Comparison of ENCODE assay signal across 17 cellular contexts in the genomic region with DNA sequence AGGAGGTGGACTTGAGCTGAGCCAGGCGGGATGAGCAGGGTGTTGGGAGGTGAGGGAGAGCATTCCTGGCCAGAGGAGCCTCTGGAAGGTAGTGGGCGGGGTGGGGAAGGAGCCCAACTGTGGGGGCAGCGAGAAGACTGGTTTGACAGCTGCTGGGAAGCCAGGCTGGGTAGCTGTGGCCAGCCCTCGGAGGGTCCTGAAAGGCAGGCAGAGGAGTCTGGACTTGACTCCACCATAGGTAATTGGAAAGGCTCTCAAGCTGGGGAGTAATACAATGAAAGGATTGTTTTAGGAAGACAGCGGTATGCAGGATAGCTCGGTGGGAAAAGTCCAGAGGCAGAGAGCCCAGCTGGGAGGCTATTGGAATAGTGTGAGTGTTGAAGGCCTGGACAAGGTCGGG. TPM values are rescaled to one million over a fixed set of nuclear protein-coding genes. Genes with fewer than 3 reads are reported as not detected.
DNase-seq lines count a peak whose midpoint lies in the region; ATAC-seq and TF ChIP-seq lines count a peak whose summit lies in the region.
"Had no signal": no experiment of that assay in that cellular context is flagged by ENCODE, and none has a peak within 500 bp of the region (broad histone marks: within the 10 kb centered on the region; RNA-seq: fewer than 3 reads in every experiment).

No MANE protein-coding gene starts in this region.

- H3K4me3 ChIP-seq in HEK293 (ENCODE audit: low read depth, low read length), result no peak overlapping the region
- H3K4me3 ChIP-seq in neuronal stem cell (ENCODE audit: low read length in 2 of 2), result no peak overlapping the region
- H3K4me3 ChIP-seq: MG63 had no signal

- H2BK5ac ChIP-seq in neuronal stem cell (ENCODE audit: low read length), result no peak overlapping the region

- peak overlapping the region; percentile 58 for H3K4me3 Mint-ChIP-seq in glutamatergic neuron (ENCODE audit: unreplicated experiment)
- H3K4me3 Mint-ChIP-seq: B cell; CD4-positive, alpha-beta T cell had no signal

- no peaks in the 10 kb centered on the region for H3K27me3 ChIP-seq in neuronal stem cell (ENCODE audit: control insufficient read depth in 3 of 3, insufficient read depth in 3 of 3, low read depth in 1 of 3, low read length in 3 of 3)
- H3K27me3 ChIP-seq: MG63 had no signal

- peaks cover 0 to 72% of the 10 kb centered on the region in 2 experiments; a peak in 1 of 3 replicates for H3K36me3 ChIP-seq in HEK293 (ENCODE audit: control insufficient read depth in 2 of 2, insufficient read depth in 1 of 2, low read length in 2 of 2)
- H3K36me3 ChIP-seq in neuronal stem cell (replicated peaks in 1 of 2; ENCODE audit: control insufficient read depth in 2 of 2, insufficient read depth in 2 of 2, low read length in 2 of 2), result peaks cover 12 to 68% of the 10 kb centered on the region in 2 donors
- H3K36me3 ChIP-seq: MG63 had no signal

- peak overlapping the region; percentile 10 for H2AK5ac ChIP-seq in neuronal stem cell (ENCODE audit: low read depth, low read length)

- peaks cover 11% of the 10 kb centered on the region for H3K36me3 Mint-ChIP-seq in glutamatergic neuron (ENCODE audit: unreplicated experiment)

- no peak overlapping the region for H3K14ac ChIP-seq in neuronal stem cell (ENCODE audit: low read length)

- H4K8ac ChIP-seq in neuronal stem cell (ENCODE audit: low read depth, low read length), result no peak overlapping the region

- H3K9me3 ChIP-seq in HEK293 (ENCODE audit: control insufficient read depth, insufficient read depth, low read depth, low read length) (no peaks in the 10 kb centered on the region), neuronal stem cell (replicated peaks in 1 of 2; ENCODE audit: control insufficient read depth in 2 of 2, insufficient read depth in 1 of 2, low read depth in 1 of 2, low read length in 2 of 2) (no peaks in the 10 kb centered on the region)
- H3K9me3 ChIP-seq: MG63 had no signal

- no peak overlapping the region for H3K4me2 ChIP-seq in neuronal stem cell (ENCODE audit: insufficient read depth, low read length, poor library complexity, severe bottlenecking)

- no peak overlapping the region for H4K91ac ChIP-seq in neuronal stem cell (ENCODE audit: low read depth, low read length, poor library complexity)

- WGBS in neuronal stem cell (ENCODE audit: extremely low coverage in 2 of 2, insufficient read length in 2 of 2, insufficient replicate concordance in 1 of 2), 2 donors, result no CpG with 5 or more reads among the region's 7 CpGs

- no peak for ATAC-seq in left ventricle myocardium superior

- H3K9ac ChIP-seq in neuronal stem cell (ENCODE audit: low read depth, low read length, poor library complexity), result no peak overlapping the region

- H3K9me3 Mint-ChIP-seq in glutamatergic neuron (ENCODE audit: unreplicated experiment), result peaks cover 17% of the 10 kb centered on the region
- H3K9me3 Mint-ChIP-seq: CD4-positive, alpha-beta T cell had no signal

- peak; percentile 55 for DNase-seq in SK-MEL-5 (ENCODE audit: low read depth, low spot score)
- DNase-seq in glutamatergic neuron, result no peak
- DNase-seq in neuronal stem cell (ENCODE audit: low spot score), result no peak
- no peak for DNase-seq in left ventricle myocardium superior
- DNase-seq in NCI-H1694 (lab: John Stamatoyannopoulos, UW), result no peak
- DNase-seq in NCI-H1694 treated with DMSO at 0.1 percent for 48 hours (lab: John Stamatoyannopoulos, UW), result no peak
- DNase-seq in activated T-cell treated with anti-CD3 and anti-CD28 coated beads, Interleukin-2, amount 50 U/mL, for 48 hours, result no peak
- DNase-seq: Calu3; CD4-positive, alpha-beta T cell; DMS53; MG63; NCI-H1092 treated with DMSO at 0.1 percent for 48 hours; NCI-H446; NK-92 treated with Interleukin-12 subunit alpha and Interleukin-12 subunit beta, amount 100 ng/mL, for 24 hours; OCI-M1 had no signal

- in situ Hi-C loops in SK-MEL-5 (cut with HindIII; ENCODE audit: low pct_unique_long_range_greater_than_20kb, low sequenced_read_pairs), result no loop called here

- intact Hi-C loops in left ventricle myocardium superior (cut with micrococcal nuclease), result no loop called here

- H3K4me1 ChIP-seq in HEK293 (ENCODE audit: control insufficient read depth, insufficient read depth, low read length) (no peaks in the 10 kb centered on the region), neuronal stem cell (ENCODE audit: control insufficient read depth in 2 of 2, insufficient read depth in 1 of 2, low read depth in 1 of 2, low read length in 2 of 2) (peaks cover 40 to 46% of the 10 kb centered on the region in 2 donors)

- no peak overlapping the region for H3K23ac ChIP-seq in neuronal stem cell (ENCODE audit: low read depth, low read length, poor library complexity)

- H2BK120ac ChIP-seq in neuronal stem cell (ENCODE audit: low read depth, low read length), result no peak overlapping the region

- no peak overlapping the region for H3K27ac Mint-ChIP-seq in glutamatergic neuron (ENCODE audit: unreplicated experiment)
- H3K27ac Mint-ChIP-seq: B cell; CD4-positive, alpha-beta T cell had no signal

- POLR2A ChIA-PET in HEK293 (lab: Yijun Ruan, JAX), result interaction anchor here (1.6 kb wide), 1 partner anchor 17 kb away, joined by 5 read pairs; the partner anchor contains the start of gene EPHB3

- TF ChIP-seq CTCF in HEK293 (tag by site-specific recombination; IDR thresholded peaks at IDR 0.05), result no peak
- no peak for TF ChIP-seq CTCF in glutamatergic neuron (IDR thresholded peaks at IDR 0.05; ENCODE audit: partially characterized antibody, unreplicated experiment)

- no peak overlapping the region for H3K4ac ChIP-seq in neuronal stem cell (ENCODE audit: low read length)

- no peak overlapping the region for H2AFZ ChIP-seq in neuronal stem cell (ENCODE audit: low read length)

- CTCF ChIA-PET in HEK293 (lab: Yijun Ruan, JAX), result interaction anchor here (0.7 to 1.7 kb wide), 2 partner anchors 18 to 34 kb away, joined by 4 to 7 read pairs; partner anchors contain the start of gene EPHB3

- H3K18ac ChIP-seq in neuronal stem cell (ENCODE audit: low read length), result peak overlapping the region; percentile 34

- no peak overlapping the region for H2BK15ac ChIP-seq in neuronal stem cell (ENCODE audit: low read length)

- no peaks in the 10 kb centered on the region for H3K79me1 ChIP-seq in neuronal stem cell (ENCODE audit: low read depth, low read length)

- no peak overlapping the region for H3K27ac ChIP-seq in HEK293 (ENCODE audit: extremely low read depth, low read depth, low read length)
- no peak overlapping the region for H3K27ac ChIP-seq in neuronal stem cell (replicated peaks; ENCODE audit: low read length)

- H3K4me1 Mint-ChIP-seq in glutamatergic neuron (ENCODE audit: low read depth, unreplicated experiment), result peaks cover 20% of the 10 kb centered on the region

- H2BK12ac ChIP-seq in neuronal stem cell (ENCODE audit: low read length), result no peak overlapping the region

- peaks cover 22% of the 10 kb centered on the region for H3K27me3 Mint-ChIP-seq in glutamatergic neuron (ENCODE audit: unreplicated experiment)

TF ChIP-seq in HEK293, 187 proteins besides CTCF, POLR2A, EP300 and RAD21:
- TF ChIP-seq ZNF530 (tag by site-specific recombination; IDR thresholded peaks at IDR 0.05; ENCODE audit: low read depth) (no peak), EGR2 (tag by site-specific recombination; IDR thresholded peaks at IDR 0.05; ENCODE audit: low read depth) (peak; percentile 68), ZNF555 (tag by site-specific recombination; conservative IDR thresholded peaks at IDR 0.05) (no peak), ZFHX2 (tag by site-specific recombination; conservative IDR thresholded peaks at IDR 0.05) (peak; percentile 63)
- TF ChIP-seq, protein P1, sequence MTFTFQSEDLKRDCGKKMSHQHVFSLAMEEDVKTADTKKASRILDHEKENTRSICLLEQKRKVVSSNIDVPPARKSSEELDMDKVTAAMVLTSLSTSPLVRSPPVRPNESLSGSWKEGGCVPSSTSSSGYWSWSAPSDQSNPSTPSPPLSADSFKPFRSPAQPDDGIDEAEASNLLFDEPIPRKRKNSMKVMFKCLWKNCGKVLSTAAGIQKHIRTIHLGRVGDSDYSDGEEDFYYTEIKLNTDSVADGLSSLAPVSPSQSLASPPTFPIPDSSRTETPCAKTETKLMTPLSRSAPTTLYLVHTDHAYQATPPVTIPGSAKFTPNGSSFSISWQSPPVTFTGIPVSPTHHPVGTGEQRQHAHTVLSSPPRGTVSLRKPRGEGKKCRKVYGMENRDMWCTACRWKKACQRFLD (tag by site-specific recombination; IDR thresholded peaks at IDR 0.05), result no peak
- TF ChIP-seq, protein P2, sequence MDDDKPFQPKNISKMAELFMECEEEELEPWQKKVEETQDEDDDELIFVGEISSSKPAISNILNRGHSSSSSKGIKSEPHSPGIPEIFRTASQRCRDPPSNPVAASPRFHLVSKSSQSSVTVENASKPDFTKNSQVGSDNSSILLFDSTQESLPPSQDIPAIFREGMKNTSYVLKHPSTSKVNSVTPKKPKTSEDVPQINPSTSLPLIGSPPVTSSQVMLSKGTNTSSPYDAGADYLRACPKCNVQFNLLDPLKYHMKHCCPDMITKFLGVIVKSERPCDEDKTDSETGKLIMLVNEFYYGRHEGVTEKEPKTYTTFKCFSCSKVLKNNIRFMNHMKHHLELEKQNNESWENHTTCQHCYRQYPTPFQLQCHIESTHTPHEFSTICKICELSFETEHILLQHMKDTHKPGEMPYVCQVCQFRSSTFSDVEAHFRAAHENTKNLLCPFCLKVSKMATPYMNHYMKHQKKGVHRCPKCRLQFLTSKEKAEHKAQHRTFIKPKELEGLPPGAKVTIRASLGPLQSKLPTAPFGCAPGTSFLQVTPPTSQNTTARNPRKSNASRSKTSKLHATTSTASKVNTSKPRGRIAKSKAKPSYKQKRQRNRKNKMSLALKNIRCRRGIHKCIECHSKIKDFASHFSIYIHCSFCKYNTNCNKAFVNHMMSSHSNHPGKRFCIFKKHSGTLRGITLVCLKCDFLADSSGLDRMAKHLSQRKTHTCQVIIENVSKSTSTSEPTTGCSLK (tag by site-specific recombination; IDR thresholded peaks at IDR 0.05), result no peak
TF ChIP-seq in HEK293: peak in this region for 2.

RNA-seq across cellular contexts. Expression of gene EPHB3, which starts 17.2 kb away (rescaled TPM):
- total RNA-seq in SK-MEL-5 (2014; rRNA removed; shearing (Covaris generic)), result 0.37 and 0.67 TPM in 2 replicates
- polyA plus RNA-seq in SK-MEL-5 (2015; cell fraction: cytosol; rRNA removed), result 1.8 and 2.1 TPM in 2 replicates
- 3.2 TPM in 2 replicates for polyA plus RNA-seq in SK-MEL-5 (2015; cell fraction: nucleus; rRNA removed)
- total RNA-seq in glutamatergic neuron (ENCODE audit: unreplicated experiment), result 5.0 TPM
- 3.8 TPM for polyA plus RNA-seq in neuronal stem cell (2013, experiment 1 of 2)
- 4.3 TPM for polyA plus RNA-seq in neuronal stem cell (2013, experiment 2 of 2)
- total RNA-seq in left ventricle myocardium superior, result 1.6 TPM
